In genomic region chr19:8530061-8530679, GRCh38 we compare ENCODE assay signal across 33 cellular contexts. TPM values are rescaled to one million over a fixed set of nuclear protein-coding genes. Genes with fewer than 3 reads are reported as not detected.
"Had no signal": no experiment of that assay in that cellular context is flagged by ENCODE, and none has a peak within 500 bp of the region (broad histone marks: within the 10 kb centered on the region; RNA-seq: fewer than 3 reads in every experiment).

No MANE protein-coding gene starts in this region.

- H3K4me1 Mint-ChIP-seq: stimulated activated naive B cell treated with anti-CD40 and anti-IgM and Interleukin-4, amounts not matched to agents 10 μg/mL and 1 μg/mL and 100 μg/mL, for 72 hours had no signal

- H3K36me3 ChIP-seq: pancreas, prostate gland, tibial artery had no signal

- DNase-seq: activated CD4-positive, alpha-beta memory T cell treated with anti-CD3 and anti-CD28 coated beads for 36 hours; activated CD4-positive, alpha-beta T cell treated with anti-CD3 and anti-CD28 coated beads, Interleukin-2, amount 10 ng/mL, durations not matched to agents 24 days and 14 days; activated CD4-positive, CD25-positive, alpha-beta regulatory T cell treated with anti-CD3 and anti-CD28 coated beads, Interleukin-2, amount 50 U/mL, for 72 hours; activated CD8-positive, alpha-beta memory T cell treated with anti-CD3 and anti-CD28 coated beads, Interleukin-2, amount 50 U/mL, for 4 hours; activated gamma-delta T cell; activated naive CD8-positive, alpha-beta T cell treated with anti-CD3 and anti-CD28 coated beads, Interleukin-2, amount 50 U/mL, for 24 hours; activated T-cell treated with anti-CD3 and anti-CD28 coated beads, Interleukin-2, amount 50 U/mL, for 1 hour; amygdala; caudate nucleus; foreskin keratinocyte; heart right ventricle; left cardiac atrium; left ventricle myocardium superior; mammary epithelial cell; naive thymus-derived CD4-positive, alpha-beta T cell; pancreas; retina; stimulated activated CD4-positive, alpha-beta T cell treated with anti-CD3 and anti-CD28 coated beads, Interleukin-12 subunit alpha, Interleukin-12 subunit beta, amount 100 ng/mL, for 4 hours; stimulated activated CD4-positive, alpha-beta T cell treated with anti-CD3 and anti-CD28 coated beads, Interleukin-4, amount 100 ng/mL, for 1 hour; stimulated activated CD8-positive, alpha-beta memory T cell treated with anti-CD3 and anti-CD28 coated beads, Interleukin-4, amount 100 ng/mL, for 48 hours; stimulated activated naive B cell treated with anti-CD40 and anti-IgM and Interleukin-4, amounts not matched to agents 10 μg/mL and 1 μg/mL and 100 μg/mL, for 72 hours; T-helper 9 cell; tibial artery had no signal

- H3K9me3 ChIP-seq: esophagus muscularis mucosa, heart right ventricle, pancreas, prostate gland, suprapubic skin, tibial artery had no signal

- H3K36me3 Mint-ChIP-seq: activated naive CD4-positive, alpha-beta T cell treated with anti-CD3 and anti-CD28 coated beads, Interleukin-2, amount 50 U/mL, for 24 hours had no signal

- H3K9me3 Mint-ChIP-seq: activated CD4-positive, alpha-beta memory T cell treated with anti-CD3 and anti-CD28 coated beads for 36 hours; activated CD4-positive, alpha-beta T cell treated with anti-CD3 and anti-CD28 coated beads, Interleukin-2, amount 10 ng/mL, durations not matched to agents 24 days and 14 days; activated naive CD4-positive, alpha-beta T cell treated with anti-CD3 and anti-CD28 coated beads, Interleukin-2, amount 50 U/mL, for 24 hours; activated naive CD8-positive, alpha-beta T cell treated with anti-CD3 and anti-CD28 coated beads, Interleukin-2, amount 50 U/mL, for 24 hours; activated T-helper 1 cell treated with anti-CD3 and anti-CD28 coated beads, Interleukin-12 subunit alpha, Interleukin-12 subunit beta, Interleukin-2, Interleukin-4 antibody, amounts not matched to agents 30 ng/mL and 10 ng/mL and 1 ng/mL, durations not matched to agents 14 hours and 24 hours and 36 hours; naive thymus-derived CD4-positive, alpha-beta T cell; stimulated activated naive B cell treated with anti-CD40 and anti-IgM and Interleukin-4, amounts not matched to agents 10 μg/mL and 1 μg/mL and 100 μg/mL, for 72 hours had no signal

- H3K4me3 ChIP-seq: esophagus muscularis mucosa, heart right ventricle, pancreas, prostate gland, skin epidermis, suprapubic skin, tibial artery had no signal

- H3K4me1 ChIP-seq: foreskin keratinocyte, pancreas, prostate gland had no signal

- H3K27me3 ChIP-seq: esophagus muscularis mucosa, foreskin keratinocyte, heart right ventricle, pancreas, suprapubic skin, tibial artery had no signal

- H3K27ac Mint-ChIP-seq: activated CD4-positive, alpha-beta memory T cell treated with anti-CD3 and anti-CD28 coated beads for 36 hours; activated CD4-positive, alpha-beta T cell treated with anti-CD3 and anti-CD28 coated beads, Interleukin-2, amount 10 ng/mL, durations not matched to agents 24 days and 14 days; activated naive CD8-positive, alpha-beta T cell treated with anti-CD3 and anti-CD28 coated beads, Interleukin-2, amount 50 U/mL, for 24 hours; activated T-helper 1 cell treated with anti-CD3 and anti-CD28 coated beads, Interleukin-12 subunit alpha, Interleukin-12 subunit beta, Interleukin-2, Interleukin-4 antibody, amounts not matched to agents 30 ng/mL and 10 ng/mL and 1 ng/mL, durations not matched to agents 14 hours and 24 hours and 36 hours; mesothelial cell of epicardium; stimulated activated naive B cell treated with anti-CD40 and anti-IgM and Interleukin-4, amounts not matched to agents 10 μg/mL and 1 μg/mL and 100 μg/mL, for 72 hours had no signal

- H3K4me3 Mint-ChIP-seq: activated CD4-positive, alpha-beta memory T cell treated with anti-CD3 and anti-CD28 coated beads for 36 hours; activated CD4-positive, alpha-beta T cell treated with anti-CD3 and anti-CD28 coated beads, Interleukin-2, amount 10 ng/mL, durations not matched to agents 24 days and 14 days; activated naive CD4-positive, alpha-beta T cell treated with anti-CD3 and anti-CD28 coated beads, Interleukin-2, amount 50 U/mL, for 24 hours; activated naive CD8-positive, alpha-beta T cell treated with anti-CD3 and anti-CD28 coated beads, Interleukin-2, amount 50 U/mL, for 24 hours; activated T-helper 1 cell treated with anti-CD3 and anti-CD28 coated beads, Interleukin-12 subunit alpha, Interleukin-12 subunit beta, Interleukin-2, Interleukin-4 antibody, amounts not matched to agents 30 ng/mL and 10 ng/mL and 1 ng/mL, durations not matched to agents 14 hours and 24 hours and 36 hours; mesothelial cell of epicardium; naive thymus-derived CD4-positive, alpha-beta T cell; stimulated activated naive B cell treated with anti-CD40 and anti-IgM and Interleukin-4, amounts not matched to agents 10 μg/mL and 1 μg/mL and 100 μg/mL, for 72 hours had no signal

- H3K27ac ChIP-seq: esophagus muscularis mucosa, foreskin keratinocyte, heart right ventricle, pancreas, prostate gland, skin epidermis, suprapubic skin, tibial artery, VCaP had no signal

- ATAC-seq: activated naive CD8-positive, alpha-beta T cell treated with anti-CD3 and anti-CD28 coated beads, Interleukin-2, amount 50 U/mL, for 24 hours; foreskin keratinocyte; heart right ventricle; left cardiac atrium; left ventricle myocardium superior; naive thymus-derived CD4-positive, alpha-beta T cell; pancreas; sciatic nerve; stimulated activated naive B cell treated with anti-CD40 and anti-IgM and Interleukin-4, amounts not matched to agents 10 μg/mL and 1 μg/mL and 100 μg/mL, for 72 hours had no signal

- H3K27me3 Mint-ChIP-seq: activated CD4-positive, alpha-beta memory T cell treated with anti-CD3 and anti-CD28 coated beads for 36 hours; activated CD4-positive, alpha-beta T cell treated with anti-CD3 and anti-CD28 coated beads, Interleukin-2, amount 10 ng/mL, durations not matched to agents 24 days and 14 days; activated naive CD4-positive, alpha-beta T cell treated with anti-CD3 and anti-CD28 coated beads, Interleukin-2, amount 50 U/mL, for 24 hours; activated naive CD8-positive, alpha-beta T cell treated with anti-CD3 and anti-CD28 coated beads, Interleukin-2, amount 50 U/mL, for 24 hours; naive thymus-derived CD4-positive, alpha-beta T cell; stimulated activated naive B cell treated with anti-CD40 and anti-IgM and Interleukin-4, amounts not matched to agents 10 μg/mL and 1 μg/mL and 100 μg/mL, for 72 hours had no signal

RNA-seq across cellular contexts. Expression of gene PRAM1, which starts 27.7 kb away (rescaled TPM):
- total RNA-seq: foreskin keratinocyte, glomerular endothelial cell, mammary epithelial cell had no signal
